Comparison of ENCODE assay signal across 1 cellular context in the genomic region with DNA sequence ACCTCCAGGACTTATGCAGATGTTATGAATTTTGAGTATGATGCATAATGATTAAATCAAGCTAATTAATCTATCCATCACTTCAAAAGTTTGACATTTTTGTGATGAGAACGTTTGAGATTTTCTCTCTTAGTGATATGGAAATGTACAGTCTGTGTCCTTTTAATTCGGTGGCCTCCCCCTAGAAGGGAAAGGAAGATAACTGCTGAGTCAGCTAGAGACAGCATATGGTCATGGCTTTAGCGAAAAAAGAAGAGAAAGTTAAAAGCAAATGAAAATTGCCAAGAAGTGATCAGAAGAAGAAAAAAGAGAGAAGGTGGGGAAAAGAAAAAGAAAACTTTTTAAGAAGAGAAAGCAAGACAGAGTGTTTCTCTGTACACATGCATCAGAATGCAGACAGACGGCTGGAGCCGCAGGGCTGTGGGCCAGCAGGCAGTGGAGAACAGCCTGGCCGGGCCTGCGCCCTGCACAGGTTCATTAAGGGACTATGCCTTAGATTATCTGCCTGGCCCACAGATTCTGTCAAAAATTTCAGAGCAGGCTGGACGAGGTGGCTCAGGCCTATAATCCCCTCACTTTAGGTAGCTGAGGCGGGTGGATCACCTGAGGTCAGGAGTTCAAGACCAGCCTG.
TF ChIP-seq lines count a peak whose summit lies in the region.

No MANE protein-coding gene starts in this region.

TF ChIP-seq in HepG2, 621 proteins besides CTCF, POLR2A, EP300 and RAD21 (continued from another document):
- TF ChIP-seq CREB1 (IDR thresholded peaks at IDR 0.05) (no peak), CREB1 (CRISPR knock-in tag; IDR thresholded peaks at IDR 0.05) (no peak)
